21 cellular contexts compared by ENCODE assay signal in the genomic region with DNA sequence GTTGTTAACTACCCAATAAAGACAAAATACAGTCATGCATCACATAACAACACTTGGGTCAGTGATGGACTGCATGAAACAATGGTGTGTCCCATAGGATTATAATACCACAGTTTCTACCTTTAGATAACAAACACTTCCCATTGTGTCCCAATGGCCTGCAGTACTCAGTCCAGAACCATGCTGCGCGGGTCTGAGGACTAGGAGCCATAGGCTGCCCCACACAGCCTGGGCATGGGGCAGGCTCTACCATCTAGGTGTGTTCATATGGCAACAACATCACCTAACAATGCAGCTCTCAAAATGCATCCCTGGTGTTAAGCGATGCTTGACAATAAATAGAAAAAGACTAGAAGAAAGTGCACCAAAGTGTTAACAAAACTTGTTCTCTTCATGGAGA. TPM values are rescaled to one million over a fixed set of nuclear protein-coding genes. Genes with fewer than 3 reads are reported as not detected.
DNase-seq lines count a peak whose midpoint lies in the region; ATAC-seq and TF ChIP-seq lines count a peak whose summit lies in the region.
"Had no signal": no experiment of that assay in that cellular context is flagged by ENCODE, and none has a peak within 500 bp of the region (broad histone marks: within the 10 kb centered on the region; RNA-seq: fewer than 3 reads in every experiment).

No MANE protein-coding gene starts in this region.

- H3K9me3 Mint-ChIP-seq in activated CD8-positive, alpha-beta T cell treated with anti-CD3 and anti-CD28 coated beads, Interleukin-2, amount 10 ng/mL, durations not matched to agents 7 days and 5 days (ENCODE audit: insufficient read depth), result no peaks in the 10 kb centered on the region
- H3K9me3 Mint-ChIP-seq in activated CD8-positive, alpha-beta T cell treated with anti-CD3 and anti-CD28 coated beads for 36 hours, result no peaks in the 10 kb centered on the region
- no peaks in the 10 kb centered on the region for H3K9me3 Mint-ChIP-seq in stimulated activated naive CD8-positive, alpha-beta T cell treated with anti-CD3 and anti-CD28 coated beads, Interleukin-15, Interleukin-2, amounts not matched to agents 100 ng/mL and 50 ng/mL, for 24 hours

- intact Hi-C loops in activated CD8-positive, alpha-beta T cell treated with anti-CD3 and anti-CD28 coated beads for 36 hours (cut with micrococcal nuclease), result no loop called here
- intact Hi-C loops in spleen (cut with DNase I; ENCODE audit: low total_unique reads), result no loop called here

- H3K4me1 ChIP-seq in spleen, result peaks cover 6 to 67% (median 32%) of the 10 kb centered on the region in 6 donors
- H3K4me1 ChIP-seq in foreskin keratinocyte, result no peaks in the 10 kb centered on the region
- peaks cover 0 to 50% (median 0%) of the 10 kb centered on the region in 4 donors for H3K4me1 ChIP-seq in tibial nerve

- DNase-seq in activated CD8-positive, alpha-beta T cell treated with anti-CD3 and anti-CD28 coated beads, Interleukin-2, amount 10 ng/mL, durations not matched to agents 7 days and 5 days, result no peak
- no peak for DNase-seq in activated CD8-positive, alpha-beta T cell treated with anti-CD3 and anti-CD28 coated beads for 36 hours
- no peak for DNase-seq in stimulated activated naive CD8-positive, alpha-beta T cell treated with anti-CD3 and anti-CD28 coated beads, Interleukin-15, Interleukin-2, amounts not matched to agents 100 U/mL and 50 U/mL, for 24 hours
- DNase-seq in spleen (peak; percentile 35), foreskin keratinocyte (no peak), tibial nerve (ENCODE audit: low spot score in 2 of 2) (no peak)
- DNase-seq: Calu3, DMS79 treated with DMSO at 0.1 percent for 48 hours, GF-D8, NCI-H1048, NCI-H1417, NCI-H1694, NCI-H2029 treated with DMSO at 0.1 percent for 48 hours, NCI-H2227 treated with DMSO at 0.1 percent for 48 hours, NCI-H526 treated with DMSO at 0.1 percent for 48 hours, PC-9, Right ventricle myocardium superior had no signal

- CTCF ChIA-PET in activated CD8-positive, alpha-beta T cell treated with anti-CD3 and anti-CD28 coated beads, Interleukin-2, amount 10 ng/mL, durations not matched to agents 7 days and 5 days (lab: Charles Lee), result no interaction called here
- CTCF ChIA-PET in activated CD8-positive, alpha-beta T cell treated with anti-CD3 and anti-CD28 coated beads for 36 hours (lab: Charles Lee), result interaction anchor here (0.7 kb wide), 1 partner anchor 215 kb away, joined by 4 read pairs; no protein-coding TSS in a partner anchor

- H3K4me1 Mint-ChIP-seq in activated CD8-positive, alpha-beta T cell treated with anti-CD3 and anti-CD28 coated beads, Interleukin-2, amount 10 ng/mL, durations not matched to agents 7 days and 5 days (ENCODE audit: low read depth), result peaks cover 46% of the 10 kb centered on the region
- H3K4me1 Mint-ChIP-seq in activated CD8-positive, alpha-beta T cell treated with anti-CD3 and anti-CD28 coated beads for 36 hours (ENCODE audit: low read depth), result peaks cover 47% of the 10 kb centered on the region
- peaks cover 44% of the 10 kb centered on the region for H3K4me1 Mint-ChIP-seq in stimulated activated naive CD8-positive, alpha-beta T cell treated with anti-CD3 and anti-CD28 coated beads, Interleukin-15, Interleukin-2, amounts not matched to agents 100 ng/mL and 50 ng/mL, for 24 hours (ENCODE audit: low read depth)

- 90 to 98% (median 98%) methylated on average over 3 of the region's 3 CpGs for WGBS in spleen, 5 donors
- WGBS in tibial nerve, 2 donors, result 93 to 95% methylated on average over 3 of the region's 3 CpGs

- POLR2A ChIA-PET in activated CD8-positive, alpha-beta T cell treated with anti-CD3 and anti-CD28 coated beads, Interleukin-2, amount 10 ng/mL, durations not matched to agents 7 days and 5 days (lab: Charles Lee), result interaction anchor here (0.7 kb wide), 1 partner anchor 450 kb away, joined by 3 read pairs; no protein-coding TSS in a partner anchor
- POLR2A ChIA-PET in activated CD8-positive, alpha-beta T cell treated with anti-CD3 and anti-CD28 coated beads for 36 hours (lab: Charles Lee), result interaction anchor here (0.5 to 1.6 kb wide), 2 partner anchors 51 to 545 kb away, joined by 3 to 4 read pairs; no protein-coding TSS in a partner anchor

- H3K36me3 Mint-ChIP-seq in activated CD8-positive, alpha-beta T cell treated with anti-CD3 and anti-CD28 coated beads, Interleukin-2, amount 10 ng/mL, durations not matched to agents 7 days and 5 days (ENCODE audit: low read depth), result peaks cover 26% of the 10 kb centered on the region
- H3K36me3 Mint-ChIP-seq in activated CD8-positive, alpha-beta T cell treated with anti-CD3 and anti-CD28 coated beads for 36 hours (ENCODE audit: low read depth), result peaks cover 17% of the 10 kb centered on the region
- peaks cover 37% of the 10 kb centered on the region for H3K36me3 Mint-ChIP-seq in stimulated activated naive CD8-positive, alpha-beta T cell treated with anti-CD3 and anti-CD28 coated beads, Interleukin-15, Interleukin-2, amounts not matched to agents 100 ng/mL and 50 ng/mL, for 24 hours (ENCODE audit: low read depth)

- H3K4me3 Mint-ChIP-seq in activated CD8-positive, alpha-beta T cell treated with anti-CD3 and anti-CD28 coated beads, Interleukin-2, amount 10 ng/mL, durations not matched to agents 7 days and 5 days, result no peak overlapping the region
- no peak overlapping the region for H3K4me3 Mint-ChIP-seq in activated CD8-positive, alpha-beta T cell treated with anti-CD3 and anti-CD28 coated beads for 36 hours
- no peak overlapping the region for H3K4me3 Mint-ChIP-seq in stimulated activated naive CD8-positive, alpha-beta T cell treated with anti-CD3 and anti-CD28 coated beads, Interleukin-15, Interleukin-2, amounts not matched to agents 100 ng/mL and 50 ng/mL, for 24 hours
- H3K4me3 Mint-ChIP-seq: B cell had no signal

- H3K27ac Mint-ChIP-seq in activated CD8-positive, alpha-beta T cell treated with anti-CD3 and anti-CD28 coated beads, Interleukin-2, amount 10 ng/mL, durations not matched to agents 7 days and 5 days, result peak overlapping the region; percentile 91
- H3K27ac Mint-ChIP-seq in activated CD8-positive, alpha-beta T cell treated with anti-CD3 and anti-CD28 coated beads for 36 hours, result no peak overlapping the region
- peak overlapping the region; percentile 49 for H3K27ac Mint-ChIP-seq in stimulated activated naive CD8-positive, alpha-beta T cell treated with anti-CD3 and anti-CD28 coated beads, Interleukin-15, Interleukin-2, amounts not matched to agents 100 ng/mL and 50 ng/mL, for 24 hours
- H3K27ac Mint-ChIP-seq: B cell had no signal

- TF ChIP-seq EP300 in tibial nerve (IDR thresholded peaks at IDR 0.05), result no peak

- peaks cover 0 to 62% (median 12%) of the 10 kb centered on the region in 6 donors for H3K36me3 ChIP-seq in spleen
- peaks cover 0 to 35% (median 0%) of the 10 kb centered on the region in 3 donors for H3K36me3 ChIP-seq in tibial nerve

- H3K9me3 ChIP-seq in spleen, result no peaks in the 10 kb centered on the region
- H3K9me3 ChIP-seq in tibial nerve, result no peaks in the 10 kb centered on the region

- H3K27me3 ChIP-seq in spleen (replicated peaks in 1 of 7) (no peaks in the 10 kb centered on the region), foreskin keratinocyte (no peaks in the 10 kb centered on the region), tibial nerve (no peaks in the 10 kb centered on the region)

- TF ChIP-seq CTCF in activated CD8-positive, alpha-beta T cell treated with anti-CD3 and anti-CD28 coated beads for 36 hours (IDR thresholded peaks at IDR 0.05), result no peak
- TF ChIP-seq CTCF in spleen (IDR thresholded peaks at IDR 0.05 in 8 of 11, conservative IDR thresholded peaks at IDR 0.05 in 3 of 11), result no peak
- TF ChIP-seq CTCF in foreskin keratinocyte (conservative IDR thresholded peaks at IDR 0.05), result no peak
- no peak for TF ChIP-seq CTCF in tibial nerve (IDR thresholded peaks at IDR 0.05)

- no peaks in the 10 kb centered on the region for H3K27me3 Mint-ChIP-seq in activated CD8-positive, alpha-beta T cell treated with anti-CD3 and anti-CD28 coated beads, Interleukin-2, amount 10 ng/mL, durations not matched to agents 7 days and 5 days (ENCODE audit: low read depth)
- no peaks in the 10 kb centered on the region for H3K27me3 Mint-ChIP-seq in activated CD8-positive, alpha-beta T cell treated with anti-CD3 and anti-CD28 coated beads for 36 hours
- H3K27me3 Mint-ChIP-seq in stimulated activated naive CD8-positive, alpha-beta T cell treated with anti-CD3 and anti-CD28 coated beads, Interleukin-15, Interleukin-2, amounts not matched to agents 100 ng/mL and 50 ng/mL, for 24 hours, result no peaks in the 10 kb centered on the region
- H3K27me3 Mint-ChIP-seq: B cell had no signal

- no peak for TF ChIP-seq POLR2A in spleen (IDR thresholded peaks at IDR 0.05)
- no peak for TF ChIP-seq POLR2A in tibial nerve (IDR thresholded peaks at IDR 0.05)

- H3K27ac ChIP-seq in spleen, result no peak overlapping the region
- H3K27ac ChIP-seq in foreskin keratinocyte, result no peak overlapping the region
- H3K27ac ChIP-seq in tibial nerve, result no peak overlapping the region
- H3K27ac ChIP-seq: 22Rv1, C4-2B, PC-9 had no signal

- no peak overlapping the region for H3K4me3 ChIP-seq in spleen
- no peak overlapping the region for H3K4me3 ChIP-seq in tibial nerve
- H3K4me3 ChIP-seq: PC-9 had no signal

- ATAC-seq in activated CD8-positive, alpha-beta T cell treated with anti-CD3 and anti-CD28 coated beads, Interleukin-2, amount 10 ng/mL, durations not matched to agents 7 days and 5 days, result no peak
- no peak for ATAC-seq in activated CD8-positive, alpha-beta T cell treated with anti-CD3 and anti-CD28 coated beads for 36 hours
- ATAC-seq in stimulated activated naive CD8-positive, alpha-beta T cell treated with anti-CD3 and anti-CD28 coated beads, Interleukin-15, Interleukin-2, amounts not matched to agents 100 U/mL and 50 U/mL, for 24 hours, result no peak
- ATAC-seq in foreskin keratinocyte, result no peak

RNA-seq across cellular contexts. Expression of a gene that starts 6.8 kb away (rescaled TPM):
- 1 to 10 TPM; 8.7 to 9.7 TPM for total RNA-seq in activated CD8-positive, alpha-beta T cell treated with anti-CD3 and anti-CD28 coated beads, Interleukin-2, amount 10 ng/mL, durations not matched to agents 7 days and 5 days
- total RNA-seq in activated CD8-positive, alpha-beta T cell treated with anti-CD3 and anti-CD28 coated beads for 36 hours, result 10 to 100 TPM; 12.5 to 15.8 TPM
- 10 to 100 TPM in 6 of 7 donors, 1 to 10 TPM in 1; 10.0 to 14.6 (median 12.1) TPM for total RNA-seq in spleen
- polyA plus RNA-seq in spleen, result 1 to 10 TPM; 6.1 to 7.9 (median 6.4) TPM
- 16.7 and 17.1 TPM in 2 replicates for total RNA-seq in foreskin keratinocyte
- 10.4 and 12.9 TPM in 2 replicates for polyA plus RNA-seq in foreskin keratinocyte
- total RNA-seq in tibial nerve, result 10 to 100 TPM in 2 of 4 donors, 1 to 10 TPM in 2; 8.0 to 18.8 (median 11.0) TPM
